Comparison of ENCODE assay signal across 9 cellular contexts in the genomic region with DNA sequence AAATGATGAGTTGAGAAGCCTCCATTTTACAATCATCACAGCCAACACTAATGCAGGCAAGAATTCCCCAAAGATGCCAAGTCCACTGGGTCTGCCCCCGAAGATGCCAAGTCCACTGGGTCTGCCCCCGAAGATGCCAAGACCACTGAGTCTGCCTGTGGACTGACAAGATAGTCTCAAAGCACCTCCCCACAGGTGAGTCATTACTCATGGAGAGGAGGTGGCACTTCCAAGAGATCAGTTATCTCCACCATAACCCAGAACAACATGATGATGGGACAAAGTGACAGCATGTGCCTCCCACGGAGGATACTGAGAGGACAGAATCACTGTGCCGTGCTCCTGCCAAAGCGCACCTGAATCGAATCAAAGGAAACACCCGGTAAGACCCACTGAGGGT. TPM values are rescaled to one million over a fixed set of nuclear protein-coding genes. Genes with fewer than 3 reads are reported as not detected.
A peak's percentile ranks its signal among the peaks of the same experiment; 100 is the strongest.
DNase-seq lines count a peak whose midpoint lies in the region; ATAC-seq and TF ChIP-seq lines count a peak whose summit lies in the region.
"Had no signal": no experiment of that assay in that cellular context is flagged by ENCODE, and none has a peak within 500 bp of the region (broad histone marks: within the 10 kb centered on the region; RNA-seq: fewer than 3 reads in every experiment).

No MANE protein-coding gene starts in this region.

- BruUV-seq in A673 (replicated peaks; lab: Mats Ljungman, UMichigan) (no TSS peak), PC-3 (replicated peaks; lab: Mats Ljungman, UMichigan) (no TSS peak)

- H3K4me3 ChIP-seq in A673 (ENCODE audit: low read depth, low read length, poor library complexity, severe bottlenecking) = no peak overlapping the region
- peak overlapping the region; percentile 80; the same call in 1 of the 2 replicates for H3K4me3 ChIP-seq in PC-3 (ENCODE audit: low read length)
- H3K4me3 ChIP-seq in coronary artery = peak overlapping the region; percentile 45
- no peak overlapping the region for H3K4me3 ChIP-seq in neuronal stem cell (ENCODE audit: low read length in 2 of 2)

- H3K4me2 ChIP-seq in PC-3 (ENCODE audit: low read length) (peak overlapping the region; percentile 95), neuronal stem cell (ENCODE audit: insufficient read depth, low read length, poor library complexity, severe bottlenecking) (no peak overlapping the region)

- peaks cover 2% of the 10 kb centered on the region for H3K27me3 Mint-ChIP-seq in nephron progenitor cell (ENCODE audit: low read depth, poor library complexity)

- no peak overlapping the region for H3K18ac ChIP-seq in neuronal stem cell (ENCODE audit: low read length)

- peaks cover 7% of the 10 kb centered on the region for H3F3A ChIP-seq in PC-3 (ENCODE audit: low read length, unreplicated experiment)

- no peak for ATAC-seq in PC-3
- no peak for ATAC-seq in HG02970 (IDR thresholded peaks at IDR 0.05; ENCODE audit: low FRiP score, unreplicated experiment)

- H3K27ac ChIP-seq in A673 (ENCODE audit: low read depth, low read length, poor library complexity, severe bottlenecking) = peak overlapping the region; percentile 64
- peak overlapping the region; percentile 82 for H3K27ac ChIP-seq in PC-3 (ENCODE audit: low read length)
- H3K27ac ChIP-seq in coronary artery = peak overlapping the region; percentile 95 to 97
- H3K27ac ChIP-seq in neuronal stem cell (replicated peaks; ENCODE audit: low read length) = no peak overlapping the region

- no peak overlapping the region for H3K4me3 Mint-ChIP-seq in nephron progenitor cell

- H3K27ac Mint-ChIP-seq in nephron progenitor cell = peak overlapping the region; percentile 30

- H4K20me1 ChIP-seq in PC-3 (ENCODE audit: low read length) = peaks cover 69% of the 10 kb centered on the region

- no peak overlapping the region for H2AK5ac ChIP-seq in neuronal stem cell (ENCODE audit: low read depth, low read length)

- no peaks in the 10 kb centered on the region for H3K9me3 Mint-ChIP-seq in nephron progenitor cell

- H2BK12ac ChIP-seq in neuronal stem cell (ENCODE audit: low read length) = no peak overlapping the region

- peaks cover 68% of the 10 kb centered on the region for H3K4me1 Mint-ChIP-seq in nephron progenitor cell

- no peak overlapping the region for H2BK5ac ChIP-seq in neuronal stem cell (ENCODE audit: low read length)

- H3K36me3 ChIP-seq in A673 (ENCODE audit: insufficient read depth, low read length, poor library complexity, severe bottlenecking) (peaks cover 21% of the 10 kb centered on the region), PC-3 (ENCODE audit: low read depth, low read length) (peaks cover 35% of the 10 kb centered on the region), neuronal stem cell (replicated peaks in 1 of 2; ENCODE audit: control insufficient read depth in 2 of 2, insufficient read depth in 2 of 2, low read length in 2 of 2) (peaks cover 20 to 48% of the 10 kb centered on the region in 2 donors)

- H3K9me2 ChIP-seq in PC-3 (replicated peaks; ENCODE audit: low read length) = no peaks in the 10 kb centered on the region

- no peak overlapping the region for H3K14ac ChIP-seq in neuronal stem cell (ENCODE audit: low read length)

- H4K91ac ChIP-seq in neuronal stem cell (ENCODE audit: low read depth, low read length, poor library complexity) = no peak overlapping the region

- POLR2A ChIA-PET in A673 (lab: Charles Lee; ENCODE audit: low non-redundant PET) (no interaction called here), PC-3 (lab: Charles Lee; ENCODE audit: unreplicated experiment) (no interaction called here)

- DNase-seq in A673 (ENCODE audit: low spot score) (no peak), PC-3 (no peak), coronary artery (ENCODE audit: low spot score) (no peak), nephron progenitor cell (no peak), NCI-H1694 (lab: John Stamatoyannopoulos, UW) (no peak), SIG-M5 treated with dmso at 0.1 percent for 504 hours (lab: John Stamatoyannopoulos, UW; ENCODE audit: unreplicated experiment) (no peak), neuronal stem cell (ENCODE audit: low spot score) (no peak)
- DNase-seq: HCEC 1CT had no signal

- no peak overlapping the region for H3K23ac ChIP-seq in neuronal stem cell (ENCODE audit: low read depth, low read length, poor library complexity)

- H2AFZ ChIP-seq in PC-3 (ENCODE audit: low read length) (no peak overlapping the region), neuronal stem cell (ENCODE audit: low read length) (no peak overlapping the region)

- intact Hi-C loops in A673 (cut with micrococcal nuclease; ENCODE audit: unreplicated experiment) (no loop called here), PC-3 (cut with micrococcal nuclease) (no loop called here)

- peaks cover 32% of the 10 kb centered on the region for H3K79me1 ChIP-seq in neuronal stem cell (ENCODE audit: low read depth, low read length)

- H3K4me1 ChIP-seq in A673 (ENCODE audit: insufficient read depth, low read length, poor library complexity, severe bottlenecking) (peaks cover 56% of the 10 kb centered on the region), PC-3 (ENCODE audit: insufficient read depth, low read length) (peaks cover 62% of the 10 kb centered on the region), neuronal stem cell (ENCODE audit: control insufficient read depth in 2 of 2, insufficient read depth in 1 of 2, low read depth in 1 of 2, low read length in 2 of 2) (peaks cover 22 to 23% of the 10 kb centered on the region in 2 donors)

- H2BK120ac ChIP-seq in neuronal stem cell (ENCODE audit: low read depth, low read length) = no peak overlapping the region

- no CpG with 5 or more reads among the region's 7 CpGs for WGBS in neuronal stem cell (ENCODE audit: extremely low coverage in 2 of 2, insufficient read length in 2 of 2, insufficient replicate concordance in 1 of 2), 2 donors

- H2BK15ac ChIP-seq in neuronal stem cell (ENCODE audit: low read length) = no peak overlapping the region

- H3K4ac ChIP-seq in neuronal stem cell (ENCODE audit: low read length) = no peak overlapping the region

- CTCF ChIA-PET in A673 (lab: Charles Lee) = no interaction called here
- CTCF ChIA-PET in PC-3 (lab: Charles Lee) = no interaction called here

- peaks cover 38% of the 10 kb centered on the region for H3K36me3 Mint-ChIP-seq in nephron progenitor cell (ENCODE audit: low read depth)

- peaks cover 98% of the 10 kb centered on the region for H3K79me2 ChIP-seq in PC-3 (ENCODE audit: low read length)

- H3K9me3 ChIP-seq in A673 (ENCODE audit: low read depth, low read length, poor library complexity, severe bottlenecking) = no peaks in the 10 kb centered on the region
- no peaks in the 10 kb centered on the region for H3K9me3 ChIP-seq in PC-3 (ENCODE audit: low read length)
- H3K9me3 ChIP-seq in neuronal stem cell (replicated peaks in 1 of 2; ENCODE audit: control insufficient read depth in 2 of 2, insufficient read depth in 1 of 2, low read depth in 1 of 2, low read length in 2 of 2) = no peaks in the 10 kb centered on the region

- TF ChIP-seq CTCF in A673 (conservative IDR thresholded peaks at IDR 0.05; ENCODE audit: low read depth, low read length) (no peak), PC-3 (conservative IDR thresholded peaks at IDR 0.05; ENCODE audit: low read depth, low read length) (no peak), coronary artery (IDR thresholded peaks at IDR 0.05) (no peak), nephron progenitor cell (IDR thresholded peaks at IDR 0.05) (no peak)

- no peak overlapping the region for H4K8ac ChIP-seq in neuronal stem cell (ENCODE audit: low read depth, low read length)

- H3K9ac ChIP-seq in PC-3 (ENCODE audit: low read length) (no peak overlapping the region), neuronal stem cell (ENCODE audit: low read depth, low read length, poor library complexity) (no peak overlapping the region)

- H3K27me3 ChIP-seq in A673 (replicated peaks; ENCODE audit: insufficient read depth, low read depth, low read length, poor library complexity) (no peaks in the 10 kb centered on the region), PC-3 (ENCODE audit: low read length) (no peaks in the 10 kb centered on the region), neuronal stem cell (ENCODE audit: control insufficient read depth in 3 of 3, insufficient read depth in 3 of 3, low read depth in 1 of 3, low read length in 3 of 3) (no peaks in the 10 kb centered on the region)

RNA-seq across cellular contexts. Expression of gene PTTG1IP, which starts 4.8 kb away (rescaled TPM):
- total RNA-seq in A673 (2021) = 216 and 217 TPM in 2 replicates
- total RNA-seq in PC-3 (2014; rRNA removed) = 330 and 455 TPM in 2 replicates
- polyA plus RNA-seq in neuronal stem cell (2013, experiment 1 of 2) = 134 TPM
- polyA plus RNA-seq in neuronal stem cell (2013, experiment 2 of 2) = 131 TPM

RNA-seq across cellular contexts. Expression of gene SUMO3, which starts 50.8 kb away (rescaled TPM):
- total RNA-seq in A673 (2021) = 124 and 132 TPM in 2 replicates
- total RNA-seq in PC-3 (2014; rRNA removed) = 242 and 290 TPM in 2 replicates
- polyA plus RNA-seq in neuronal stem cell (2013, experiment 1 of 2) = 216 TPM
- polyA plus RNA-seq in neuronal stem cell (2013, experiment 2 of 2) = 212 TPM

RNA-seq across cellular contexts. Expression of gene ITGB2, which starts 52.0 kb away (rescaled TPM):
- total RNA-seq in A673 (2021) (5.0 and 7.4 TPM in 2 replicates), PC-3 (2014; rRNA removed) (45.1 and 45.7 TPM in 2 replicates)
- polyA plus RNA-seq in neuronal stem cell (2013, experiment 1 of 2) = 0.06 TPM
- 0.12 TPM for polyA plus RNA-seq in neuronal stem cell (2013, experiment 2 of 2)

Comparison
In these comparisons a context has a peak if more than half of its experiments do, and no peak if none do; other contexts are left out.
1. H3K4me3 ChIP-seq: peak in PC-3 (single experiment) and coronary artery (single experiment); none in A673 (single experiment) and neuronal stem cell (0 of 2).